Comparison of ENCODE assay signal across 10 cellular contexts in genomic region chr5:143244000-143244736, GRCh38.
A peak's percentile ranks its signal among the peaks of the same experiment; 100 is the strongest.
DNase-seq lines count a peak whose midpoint lies in the region; ATAC-seq and TF ChIP-seq lines count a peak whose summit lies in the region.
"Had no signal": no experiment of that assay in that cellular context is flagged by ENCODE, and none has a peak within 500 bp of the region (broad histone marks: within the 10 kb centered on the region; RNA-seq: fewer than 3 reads in every experiment).

No MANE protein-coding gene starts in this region.

- no peaks in the 10 kb centered on the region for H3K36me3 Mint-ChIP-seq in activated CD8-positive, alpha-beta T cell treated with anti-CD3 and anti-CD28 coated beads for 36 hours (ENCODE audit: low read depth)

- no peak overlapping the region for H3K14ac ChIP-seq in mesenchymal stem cell (ENCODE audit: low read length in 2 of 2)

- H3K9me3 Mint-ChIP-seq in activated CD8-positive, alpha-beta T cell treated with anti-CD3 and anti-CD28 coated beads for 36 hours: no peaks in the 10 kb centered on the region

- H3K4me2 ChIP-seq in mesenchymal stem cell (ENCODE audit: low read length, poor library complexity, severe bottlenecking): peak overlapping the region; percentile 73

- 1% methylated on average over 16 of the region's 16 CpGs for WGBS in mesenchymal stem cell

- H3K27me3 Mint-ChIP-seq in activated CD8-positive, alpha-beta T cell treated with anti-CD3 and anti-CD28 coated beads for 36 hours: no peaks in the 10 kb centered on the region

- peak overlapping the region; percentile 88 for H2BK15ac ChIP-seq in mesenchymal stem cell (ENCODE audit: low read depth, poor library complexity, severe bottlenecking)

- H3K9ac ChIP-seq in mesenchymal stem cell (ENCODE audit: low read length): peak overlapping the region; percentile 92

- H3K27ac Mint-ChIP-seq in activated CD8-positive, alpha-beta T cell treated with anti-CD3 and anti-CD28 coated beads for 36 hours: no peak overlapping the region

- no peak overlapping the region for H3K23ac ChIP-seq in mesenchymal stem cell (ENCODE audit: low read length in 2 of 2)

- H4K8ac ChIP-seq in mesenchymal stem cell (ENCODE audit: low read length): peak overlapping the region; percentile 85

- peak overlapping the region; percentile 88 for H2AK5ac ChIP-seq in mesenchymal stem cell (ENCODE audit: low read length, severe bottlenecking)

- POLR2A ChIA-PET in activated CD8-positive, alpha-beta T cell treated with anti-CD3 and anti-CD28 coated beads for 36 hours (lab: Charles Lee): no interaction called here

- H3K4me3 ChIP-seq in mesenchymal stem cell (ENCODE audit: insufficient read depth in 1 of 2, low read depth in 1 of 2, low read length in 2 of 2) (peak overlapping the region in 1 of 2 experiments; percentile 63), uterus (no peak overlapping the region)
- H3K4me3 ChIP-seq: SK-N-MC had no signal

- H3K36me3 ChIP-seq in mesenchymal stem cell (ENCODE audit: control insufficient read depth in 1 of 2, insufficient read depth in 2 of 2, low read depth in 1 of 2, low read length in 2 of 2): no peaks in the 10 kb centered on the region
- H3K36me3 ChIP-seq in uterus: no peaks in the 10 kb centered on the region

- intact Hi-C loops in uterus (cut with DNase I; ENCODE audit: low total_unique reads): no loop called here
- intact Hi-C loops in activated CD8-positive, alpha-beta T cell treated with anti-CD3 and anti-CD28 coated beads for 36 hours (cut with micrococcal nuclease): no loop called here

- TF ChIP-seq CTCF in uterus (IDR thresholded peaks at IDR 0.05): no peak
- no peak for TF ChIP-seq CTCF in activated CD8-positive, alpha-beta T cell treated with anti-CD3 and anti-CD28 coated beads for 36 hours (IDR thresholded peaks at IDR 0.05)

- no peaks in the 10 kb centered on the region for H3K27me3 ChIP-seq in mesenchymal stem cell (ENCODE audit: control insufficient read depth in 1 of 2, insufficient read depth in 1 of 2, low read length in 2 of 2)
- no peaks in the 10 kb centered on the region for H3K27me3 ChIP-seq in uterus

- peak overlapping the region; percentile 83 to 99 for H2BK12ac ChIP-seq in mesenchymal stem cell (ENCODE audit: low read length in 2 of 2)

- H3K27ac ChIP-seq in mesenchymal stem cell (ENCODE audit: low read length, poor library complexity, severe bottlenecking) (peak overlapping the region; percentile 99), uterus (peak overlapping the region; percentile 56 to 80)
- H3K27ac ChIP-seq: 22Rv1, SK-N-MC had no signal

- no peak for ATAC-seq in stimulated activated naive CD8-positive, alpha-beta T cell treated with anti-CD3 and anti-CD28 coated beads, Interleukin-15, Interleukin-2, amounts not matched to agents 100 U/mL and 50 U/mL, for 24 hours
- no peak for ATAC-seq in activated CD8-positive, alpha-beta T cell treated with anti-CD3 and anti-CD28 coated beads for 36 hours

- CTCF ChIA-PET in activated CD8-positive, alpha-beta T cell treated with anti-CD3 and anti-CD28 coated beads for 36 hours (lab: Charles Lee): no interaction called here

- H3K9me3 ChIP-seq in mesenchymal stem cell (ENCODE audit: control insufficient read depth, low read length) (no peaks in the 10 kb centered on the region), uterus (no peaks in the 10 kb centered on the region)

- H4K91ac ChIP-seq in mesenchymal stem cell (ENCODE audit: low read length): peak overlapping the region; percentile 87

- DNase-seq in DMS53 (lab: John Stamatoyannopoulos, UW): peak; percentile 45
- DNase-seq in DMS53 treated with DMSO at 0.1 percent for 48 hours (lab: John Stamatoyannopoulos, UW; ENCODE audit: unreplicated experiment): no peak
- peak; percentile 68 for DNase-seq in dermis blood vessel endothelial cell
- peak; percentile 98 for DNase-seq in mesenchymal stem cell
- DNase-seq in uterus: peak; percentile 61 to 71
- no peak for DNase-seq in NCI-H345 (lab: John Stamatoyannopoulos, UW)
- DNase-seq in stimulated activated naive CD8-positive, alpha-beta T cell treated with anti-CD3 and anti-CD28 coated beads, Interleukin-15, Interleukin-2, amounts not matched to agents 100 U/mL and 50 U/mL, for 24 hours: no peak
- no peak for DNase-seq in activated CD8-positive, alpha-beta T cell treated with anti-CD3 and anti-CD28 coated beads for 36 hours

- peaks cover 2% of the 10 kb centered on the region for H3K79me1 ChIP-seq in mesenchymal stem cell (replicated peaks; ENCODE audit: low read length, poor library complexity, severe bottlenecking)

- TF ChIP-seq POLR2A in uterus (IDR thresholded peaks at IDR 0.05): no peak

- H3K4ac ChIP-seq in mesenchymal stem cell (ENCODE audit: low read depth in 1 of 2, low read length in 2 of 2): peak overlapping the region; percentile 86 to 94

- H3K4me1 ChIP-seq in mesenchymal stem cell (ENCODE audit: control insufficient read depth, insufficient read depth, low read depth, low read length) (peaks cover 20% of the 10 kb centered on the region), uterus (no peaks in the 10 kb centered on the region)

- H2AFZ ChIP-seq in mesenchymal stem cell (ENCODE audit: low read depth, low read length): peak overlapping the region; percentile 36

- no peak overlapping the region for H3K4me3 Mint-ChIP-seq in activated CD8-positive, alpha-beta T cell treated with anti-CD3 and anti-CD28 coated beads for 36 hours

- H3K18ac ChIP-seq in mesenchymal stem cell (ENCODE audit: low read depth in 1 of 2, low read length in 2 of 2): peak overlapping the region; percentile 90 to 98

- peak overlapping the region; percentile 98 for H2BK120ac ChIP-seq in mesenchymal stem cell (ENCODE audit: low read depth, low read length)

- H2BK5ac ChIP-seq in mesenchymal stem cell (ENCODE audit: low read depth, low read length, poor library complexity, severe bottlenecking): peak overlapping the region; percentile 98

- H3K4me1 Mint-ChIP-seq in activated CD8-positive, alpha-beta T cell treated with anti-CD3 and anti-CD28 coated beads for 36 hours (ENCODE audit: low read depth): no peaks in the 10 kb centered on the region

Comparison
In these comparisons a context has a peak if more than half of its experiments do, and no peak if none do; other contexts are left out.
1. DNase-seq: peak in DMS53 (single experiment), dermis blood vessel endothelial cell (single experiment), mesenchymal stem cell (single experiment) and uterus (2 of 2); none in DMS53 treated with DMSO at 0.1 percent for 48 hours (single experiment), NCI-H345 (single experiment), stimulated activated naive CD8-positive, alpha-beta T cell treated with anti-CD3 and anti-CD28 coated beads, Interleukin-15, Interleukin-2, amounts not matched to agents 100 U/mL and 50 U/mL, for 24 hours (single experiment) and activated CD8-positive, alpha-beta T cell treated with anti-CD3 and anti-CD28 coated beads for 36 hours (single experiment).